In genomic region chr5:20678386-20678785, GRCh38 we compare ENCODE assay signal across 26 cellular contexts.
DNase-seq lines count a peak whose midpoint lies in the region; ATAC-seq and TF ChIP-seq lines count a peak whose summit lies in the region.
"Had no signal": no experiment of that assay in that cellular context is flagged by ENCODE, and none has a peak within 500 bp of the region (broad histone marks: within the 10 kb centered on the region; RNA-seq: fewer than 3 reads in every experiment).

No MANE protein-coding gene starts in this region.

- no peak overlapping the region for H3K4me3 Mint-ChIP-seq in CD4-positive, alpha-beta memory T cell
- H3K4me3 Mint-ChIP-seq: activated CD8-positive, alpha-beta memory T cell treated with anti-CD3 and anti-CD28 coated beads, Interleukin-2, amount 10 ng/mL, durations not matched to agents 7 days and 5 days; activated naive CD8-positive, alpha-beta T cell treated with anti-CD3 and anti-CD28 coated beads, Interleukin-2, amount 10 ng/mL, durations not matched to agents 7 days and 5 days; GM23338; T-helper 17 cell had no signal

- POLR2A ChIA-PET in CD4-positive, alpha-beta memory T cell (lab: Charles Lee; ENCODE audit: partially characterized antibody): no interaction called here

- peak overlapping the region; percentile 67 for H3K4me2 ChIP-seq in mammary epithelial cell (ENCODE audit: insufficient read depth, low read depth, low read length)
- H3K4me2 ChIP-seq: GM23338 had no signal

- CTCF ChIA-PET in mammary epithelial cell (lab: Charles Lee; ENCODE audit: low non-redundant PET): no interaction called here
- CTCF ChIA-PET in CD4-positive, alpha-beta memory T cell (lab: Charles Lee; ENCODE audit: partially characterized antibody): no interaction called here

- in situ Hi-C loops in mammary epithelial cell (cut with MboI; ENCODE audit: low sequenced_read_pairs in 2 of 2): no loop called here

- BruUV-seq in mammary epithelial cell (replicated peaks; lab: Mats Ljungman, UMichigan): TSS peak; percentile 96

- peak in 1 of 2 donors; percentile 19 for TF ChIP-seq CTCF in mammary epithelial cell (conservative IDR thresholded peaks at IDR 0.05 in 1 of 2, IDR thresholded peaks at IDR 0.05 in 1 of 2; ENCODE audit: extremely low read depth in 1 of 2, insufficient read depth in 1 of 2, low read depth in 1 of 2, low read length in 2 of 2)

- no peak for DNase-seq in mammary epithelial cell
- no peak for DNase-seq in stimulated activated CD4-positive, alpha-beta T cell treated with anti-CD3 and anti-CD28 coated beads, Interleukin-1b, Interleukin-23, amount 100 ng/mL, for 48 hours
- no peak for DNase-seq in CD4-positive, alpha-beta memory T cell
- no peak for DNase-seq in SW480 (ENCODE audit: low spot score)
- DNase-seq: activated CD4-positive, alpha-beta T cell treated with anti-CD3 and anti-CD28 coated beads for 4 hours; activated CD8-positive, alpha-beta memory T cell treated with anti-CD3 and anti-CD28 coated beads, Interleukin-2, amount 10 ng/mL, durations not matched to agents 7 days and 5 days; activated naive CD8-positive, alpha-beta T cell treated with anti-CD3 and anti-CD28 coated beads, Interleukin-2, amount 10 ng/mL, durations not matched to agents 7 days and 5 days; C1 segment of cervical spinal cord; effector memory CD4-positive, alpha-beta T cell; kidney; NCI-H2029; NCI-H2227 treated with DMSO at 0.1 percent for 48 hours; NCI-H82; SJCRH30; T-helper 17 cell had no signal

- H3K27me3 Mint-ChIP-seq in CD4-positive, alpha-beta memory T cell: no peaks in the 10 kb centered on the region
- H3K27me3 Mint-ChIP-seq: activated CD8-positive, alpha-beta memory T cell treated with anti-CD3 and anti-CD28 coated beads, Interleukin-2, amount 10 ng/mL, durations not matched to agents 7 days and 5 days; activated naive CD8-positive, alpha-beta T cell treated with anti-CD3 and anti-CD28 coated beads, Interleukin-2, amount 10 ng/mL, durations not matched to agents 7 days and 5 days; T-helper 17 cell had no signal

- H3K4me1 ChIP-seq in ACC112 (ENCODE audit: control insufficient read depth, insufficient read depth, low read length, unreplicated experiment) (peaks cover 11% of the 10 kb centered on the region), mammary epithelial cell (ENCODE audit: insufficient read depth, low read length) (peaks cover 31% of the 10 kb centered on the region)
- no peaks in the 10 kb centered on the region for H3K4me1 ChIP-seq in CD4-positive, alpha-beta memory T cell (ENCODE audit: insufficient read depth, low read length)
- H3K4me1 ChIP-seq: esophagus muscularis mucosa, prostate gland, SJCRH30, suprapubic skin had no signal

- H3K36me3 ChIP-seq in ACC112 (ENCODE audit: insufficient read depth, low read length) (no peaks in the 10 kb centered on the region), mammary epithelial cell (ENCODE audit: insufficient read depth, low read length) (no peaks in the 10 kb centered on the region)
- H3K36me3 ChIP-seq in CD4-positive, alpha-beta memory T cell (ENCODE audit: insufficient read depth, low read length): no peaks in the 10 kb centered on the region
- H3K36me3 ChIP-seq: esophagus muscularis mucosa, SJCRH30, suprapubic skin had no signal

- H3K4me3 ChIP-seq in ACC112 (ENCODE audit: low read depth, low read length) (no peak overlapping the region), mammary epithelial cell (replicated peaks in 1 of 3; ENCODE audit: insufficient read depth in 1 of 3, low read depth in 2 of 3, low read length in 3 of 3) (no peak overlapping the region)
- H3K4me3 ChIP-seq in CD4-positive, alpha-beta memory T cell (ENCODE audit: low read length in 2 of 2): no peak overlapping the region
- H3K4me3 ChIP-seq: body of pancreas, esophagus muscularis mucosa, GM23338, lung, prostate gland, SJCRH30, suprapubic skin had no signal

- dilution Hi-C loops in mammary epithelial cell (cut with HindIII; ENCODE audit: low sequenced_read_pairs): no loop called here

- H3K27ac ChIP-seq in ACC112 (ENCODE audit: low read depth, low read length): peak overlapping the region; percentile 72
- peak overlapping the region; percentile 99 for H3K27ac ChIP-seq in mammary epithelial cell (ENCODE audit: insufficient read depth, low read depth, low read length)
- no peak overlapping the region for H3K27ac ChIP-seq in CD4-positive, alpha-beta memory T cell (ENCODE audit: low read depth, low read length)
- H3K27ac ChIP-seq: body of pancreas, esophagus muscularis mucosa, prostate gland, SJCRH30, suprapubic skin had no signal

- H2AFZ ChIP-seq in ACC112 (ENCODE audit: low read length, unreplicated experiment) (peak overlapping the region; percentile 75), mammary epithelial cell (ENCODE audit: low read depth, low read length) (peak overlapping the region; percentile 61)

- H3K9me3 ChIP-seq in mammary epithelial cell (replicated peaks; ENCODE audit: insufficient read depth, low read length): no peaks in the 10 kb centered on the region
- no peaks in the 10 kb centered on the region for H3K9me3 ChIP-seq in CD4-positive, alpha-beta memory T cell (ENCODE audit: control insufficient read depth in 1 of 2, low read length in 2 of 2)
- H3K9me3 ChIP-seq: body of pancreas, esophagus muscularis mucosa, prostate gland, SJCRH30, suprapubic skin had no signal

- no peaks in the 10 kb centered on the region for H3K4me1 Mint-ChIP-seq in CD4-positive, alpha-beta memory T cell
- H3K4me1 Mint-ChIP-seq: activated CD8-positive, alpha-beta memory T cell treated with anti-CD3 and anti-CD28 coated beads, Interleukin-2, amount 10 ng/mL, durations not matched to agents 7 days and 5 days; activated naive CD8-positive, alpha-beta T cell treated with anti-CD3 and anti-CD28 coated beads, Interleukin-2, amount 10 ng/mL, durations not matched to agents 7 days and 5 days; T-helper 17 cell had no signal

- ATAC-seq in GM21390 (IDR thresholded peaks at IDR 0.05; ENCODE audit: unreplicated experiment) (peak; percentile 51), HG03575 (IDR thresholded peaks at IDR 0.05; ENCODE audit: extremely low read depth, insufficient number of reproducible peaks, low FRiP score, unreplicated experiment) (peak; percentile 54), HG03095 (IDR thresholded peaks at IDR 0.05; ENCODE audit: unreplicated experiment) (no peak)
- ATAC-seq: activated CD8-positive, alpha-beta memory T cell treated with anti-CD3 and anti-CD28 coated beads, Interleukin-2, amount 10 ng/mL, durations not matched to agents 7 days and 5 days; body of pancreas; GM23338; Panc1; T-helper 17 cell had no signal

- H3K9me3 Mint-ChIP-seq in CD4-positive, alpha-beta memory T cell: peaks cover 0 to 11% (median 5%) of the 10 kb centered on the region in 8 donors
- H3K9me3 Mint-ChIP-seq: GM23338 had no signal

- H3K36me3 Mint-ChIP-seq in CD4-positive, alpha-beta memory T cell: no peaks in the 10 kb centered on the region
- H3K36me3 Mint-ChIP-seq: activated CD8-positive, alpha-beta memory T cell treated with anti-CD3 and anti-CD28 coated beads, Interleukin-2, amount 10 ng/mL, durations not matched to agents 7 days and 5 days; activated naive CD8-positive, alpha-beta T cell treated with anti-CD3 and anti-CD28 coated beads, Interleukin-2, amount 10 ng/mL, durations not matched to agents 7 days and 5 days had no signal

- no peaks in the 10 kb centered on the region for H4K20me1 ChIP-seq in mammary epithelial cell (ENCODE audit: insufficient read depth, low read length)

- no peak overlapping the region for H3K27ac Mint-ChIP-seq in CD4-positive, alpha-beta memory T cell
- H3K27ac Mint-ChIP-seq: activated naive CD8-positive, alpha-beta T cell treated with anti-CD3 and anti-CD28 coated beads, Interleukin-2, amount 10 ng/mL, durations not matched to agents 7 days and 5 days; GM23338; T-helper 17 cell had no signal

- peak overlapping the region; percentile 73 for H3K9ac ChIP-seq in mammary epithelial cell (ENCODE audit: insufficient read depth, low read length)

- H3K79me2 ChIP-seq in ACC112 (ENCODE audit: control insufficient read depth, insufficient read depth, low read length, unreplicated experiment) (no peaks in the 10 kb centered on the region), mammary epithelial cell (ENCODE audit: insufficient read depth, low read length) (no peaks in the 10 kb centered on the region)

- no peaks in the 10 kb centered on the region for H3K27me3 ChIP-seq in ACC112 (ENCODE audit: insufficient read depth, low read length)
- no peaks in the 10 kb centered on the region for H3K27me3 ChIP-seq in mammary epithelial cell (ENCODE audit: insufficient read depth, low read length)
- no peaks in the 10 kb centered on the region for H3K27me3 ChIP-seq in CD4-positive, alpha-beta memory T cell (ENCODE audit: insufficient read depth, low read length)
- H3K27me3 ChIP-seq: body of pancreas, esophagus muscularis mucosa, SJCRH30, suprapubic skin had no signal

- intact Hi-C loops in mammary epithelial cell (cut with micrococcal nuclease): no loop called here
- intact Hi-C loops in CD4-positive, alpha-beta memory T cell (cut with micrococcal nuclease): no loop called here
